1 cellular context compared by ENCODE assay signal in the genomic region with DNA sequence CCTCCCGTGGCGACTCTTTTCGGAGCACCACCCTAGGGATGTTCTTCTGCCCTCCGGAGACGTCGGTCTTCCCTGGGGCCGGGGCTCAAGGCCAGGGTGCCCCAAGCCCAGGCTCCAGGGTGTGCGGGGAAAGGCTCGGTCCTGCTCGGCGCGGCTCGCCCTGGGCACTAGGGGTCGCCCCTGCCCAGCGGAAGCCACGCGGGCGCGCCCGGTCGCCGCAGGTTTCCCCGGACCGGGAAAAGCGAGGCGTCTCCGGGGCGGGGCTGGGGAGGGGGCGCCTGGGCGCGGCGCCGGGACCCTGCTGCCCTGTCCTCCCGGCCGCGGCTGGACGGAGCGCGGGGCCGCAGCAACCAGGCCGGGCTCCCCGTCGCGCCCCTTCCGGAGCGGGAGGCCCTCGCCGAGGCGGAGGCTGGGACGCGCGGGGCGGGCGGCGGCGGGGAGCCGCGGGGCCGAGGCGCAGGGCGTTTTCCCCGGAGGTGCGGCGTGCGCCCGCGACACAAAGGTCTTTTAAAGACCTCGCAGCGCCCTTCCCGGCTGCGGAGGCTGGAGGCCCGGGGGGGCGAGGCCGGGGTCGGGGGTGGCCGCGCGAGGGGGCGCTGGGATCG.
TF ChIP-seq lines count a peak whose summit lies in the region.

No MANE protein-coding gene starts in this region.

TF ChIP-seq in SK-N-SH, 30 proteins besides CTCF, POLR2A, EP300 and RAD21 (continued from another document):
- TF ChIP-seq, protein P1, sequence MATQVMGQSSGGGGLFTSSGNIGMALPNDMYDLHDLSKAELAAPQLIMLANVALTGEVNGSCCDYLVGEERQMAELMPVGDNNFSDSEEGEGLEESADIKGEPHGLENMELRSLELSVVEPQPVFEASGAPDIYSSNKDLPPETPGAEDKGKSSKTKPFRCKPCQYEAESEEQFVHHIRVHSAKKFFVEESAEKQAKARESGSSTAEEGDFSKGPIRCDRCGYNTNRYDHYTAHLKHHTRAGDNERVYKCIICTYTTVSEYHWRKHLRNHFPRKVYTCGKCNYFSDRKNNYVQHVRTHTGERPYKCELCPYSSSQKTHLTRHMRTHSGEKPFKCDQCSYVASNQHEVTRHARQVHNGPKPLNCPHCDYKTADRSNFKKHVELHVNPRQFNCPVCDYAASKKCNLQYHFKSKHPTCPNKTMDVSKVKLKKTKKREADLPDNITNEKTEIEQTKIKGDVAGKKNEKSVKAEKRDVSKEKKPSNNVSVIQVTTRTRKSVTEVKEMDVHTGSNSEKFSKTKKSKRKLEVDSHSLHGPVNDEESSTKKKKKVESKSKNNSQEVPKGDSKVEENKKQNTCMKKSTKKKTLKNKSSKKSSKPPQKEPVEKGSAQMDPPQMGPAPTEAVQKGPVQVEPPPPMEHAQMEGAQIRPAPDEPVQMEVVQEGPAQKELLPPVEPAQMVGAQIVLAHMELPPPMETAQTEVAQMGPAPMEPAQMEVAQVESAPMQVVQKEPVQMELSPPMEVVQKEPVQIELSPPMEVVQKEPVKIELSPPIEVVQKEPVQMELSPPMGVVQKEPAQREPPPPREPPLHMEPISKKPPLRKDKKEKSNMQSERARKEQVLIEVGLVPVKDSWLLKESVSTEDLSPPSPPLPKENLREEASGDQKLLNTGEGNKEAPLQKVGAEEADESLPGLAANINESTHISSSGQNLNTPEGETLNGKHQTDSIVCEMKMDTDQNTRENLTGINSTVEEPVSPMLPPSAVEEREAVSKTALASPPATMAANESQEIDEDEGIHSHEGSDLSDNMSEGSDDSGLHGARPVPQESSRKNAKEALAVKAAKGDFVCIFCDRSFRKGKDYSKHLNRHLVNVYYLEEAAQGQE (IDR thresholded peaks at IDR 0.05; ENCODE audit: low read depth, low read length), result 0 out of 2 replicates have a peak, but pooled peaks have one; percentile 3
- 0 out of 2 replicates have a peak, but pooled peaks have one; percentile 35 for TF ChIP-seq SIN3A (IDR thresholded peaks at IDR 0.05; ENCODE audit: borderline replicate concordance, low read depth, low read length)
- TF ChIP-seq GABPA (IDR thresholded peaks at IDR 0.05; ENCODE audit: low read depth), result no peak
- peak; percentile 49; the same call in 1 of the 2 replicates for TF ChIP-seq TAF1 (IDR thresholded peaks at IDR 0.05; ENCODE audit: borderline replicate concordance, low read depth, low read length)
- TF ChIP-seq TCF12 (IDR thresholded peaks at IDR 0.05), result no peak
- TF ChIP-seq, protein P2, sequence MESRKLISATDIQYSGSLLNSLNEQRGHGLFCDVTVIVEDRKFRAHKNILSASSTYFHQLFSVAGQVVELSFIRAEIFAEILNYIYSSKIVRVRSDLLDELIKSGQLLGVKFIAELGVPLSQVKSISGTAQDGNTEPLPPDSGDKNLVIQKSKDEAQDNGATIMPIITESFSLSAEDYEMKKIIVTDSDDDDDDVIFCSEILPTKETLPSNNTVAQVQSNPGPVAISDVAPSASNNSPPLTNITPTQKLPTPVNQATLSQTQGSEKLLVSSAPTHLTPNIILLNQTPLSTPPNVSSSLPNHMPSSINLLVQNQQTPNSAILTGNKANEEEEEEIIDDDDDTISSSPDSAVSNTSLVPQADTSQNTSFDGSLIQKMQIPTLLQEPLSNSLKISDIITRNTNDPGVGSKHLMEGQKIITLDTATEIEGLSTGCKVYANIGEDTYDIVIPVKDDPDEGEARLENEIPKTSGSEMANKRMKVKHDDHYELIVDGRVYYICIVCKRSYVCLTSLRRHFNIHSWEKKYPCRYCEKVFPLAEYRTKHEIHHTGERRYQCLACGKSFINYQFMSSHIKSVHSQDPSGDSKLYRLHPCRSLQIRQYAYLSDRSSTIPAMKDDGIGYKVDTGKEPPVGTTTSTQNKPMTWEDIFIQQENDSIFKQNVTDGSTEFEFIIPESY (IDR thresholded peaks at IDR 0.05; ENCODE audit: borderline replicate concordance, low read depth), result no peak
- TF ChIP-seq, protein P3, sequence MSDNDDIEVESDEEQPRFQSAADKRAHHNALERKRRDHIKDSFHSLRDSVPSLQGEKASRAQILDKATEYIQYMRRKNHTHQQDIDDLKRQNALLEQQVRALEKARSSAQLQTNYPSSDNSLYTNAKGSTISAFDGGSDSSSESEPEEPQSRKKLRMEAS (IDR thresholded peaks at IDR 0.05; ENCODE audit: low read depth), result 0 out of 2 replicates have a peak, but pooled peaks have one; percentile 47
- TF ChIP-seq, protein P4, sequence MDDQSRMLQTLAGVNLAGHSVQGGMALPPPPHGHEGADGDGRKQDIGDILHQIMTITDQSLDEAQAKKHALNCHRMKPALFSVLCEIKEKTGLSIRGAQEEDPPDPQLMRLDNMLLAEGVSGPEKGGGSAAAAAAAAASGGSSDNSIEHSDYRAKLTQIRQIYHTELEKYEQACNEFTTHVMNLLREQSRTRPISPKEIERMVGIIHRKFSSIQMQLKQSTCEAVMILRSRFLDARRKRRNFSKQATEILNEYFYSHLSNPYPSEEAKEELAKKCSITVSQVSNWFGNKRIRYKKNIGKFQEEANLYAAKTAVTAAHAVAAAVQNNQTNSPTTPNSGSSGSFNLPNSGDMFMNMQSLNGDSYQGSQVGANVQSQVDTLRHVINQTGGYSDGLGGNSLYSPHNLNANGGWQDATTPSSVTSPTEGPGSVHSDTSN (IDR thresholded peaks at IDR 0.05), result no peak
- TF ChIP-seq RFX5 (IDR thresholded peaks at IDR 0.05; ENCODE audit: low read length), result no peak
- TF ChIP-seq EZH2phosphoT487 (IDR thresholded peaks at IDR 0.05; ENCODE audit: borderline replicate concordance, low read depth), result no peak
- TF ChIP-seq SMC3 (IDR thresholded peaks at IDR 0.05; ENCODE audit: low read depth, low read length), result peak; percentile 96
- TF ChIP-seq RCOR1 (IDR thresholded peaks at IDR 0.05; ENCODE audit: low read length), result peak; percentile 59; the same call in 1 of the 2 replicates
- TF ChIP-seq JUND (IDR thresholded peaks at IDR 0.05), result no peak
- TF ChIP-seq RXRA (IDR thresholded peaks at IDR 0.05; ENCODE audit: borderline replicate concordance, low read depth), result no peak
- TF ChIP-seq, protein P5, sequence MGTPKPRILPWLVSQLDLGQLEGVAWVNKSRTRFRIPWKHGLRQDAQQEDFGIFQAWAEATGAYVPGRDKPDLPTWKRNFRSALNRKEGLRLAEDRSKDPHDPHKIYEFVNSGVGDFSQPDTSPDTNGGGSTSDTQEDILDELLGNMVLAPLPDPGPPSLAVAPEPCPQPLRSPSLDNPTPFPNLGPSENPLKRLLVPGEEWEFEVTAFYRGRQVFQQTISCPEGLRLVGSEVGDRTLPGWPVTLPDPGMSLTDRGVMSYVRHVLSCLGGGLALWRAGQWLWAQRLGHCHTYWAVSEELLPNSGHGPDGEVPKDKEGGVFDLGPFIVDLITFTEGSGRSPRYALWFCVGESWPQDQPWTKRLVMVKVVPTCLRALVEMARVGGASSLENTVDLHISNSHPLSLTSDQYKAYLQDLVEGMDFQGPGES (IDR thresholded peaks at IDR 0.05; ENCODE audit: low read depth, low read length), result no peak
- TF ChIP-seq FOXJ3 (CRISPR knock-in tag; IDR thresholded peaks at IDR 0.05), result no peak
TF ChIP-seq in SK-N-SH: peak in this region for 6.
